In genomic region chr11:97537407-97538150, GRCh38 we compare ENCODE assay signal across 15 cellular contexts.
A peak's percentile ranks its signal among the peaks of the same experiment; 100 is the strongest.
DNase-seq lines count a peak whose midpoint lies in the region; ATAC-seq, FAIRE-seq and TF ChIP-seq lines count a peak whose summit lies in the region.
"Had no signal": no experiment of that assay in that cellular context is flagged by ENCODE, and none has a peak within 500 bp of the region (broad histone marks: within the 10 kb centered on the region; RNA-seq: fewer than 3 reads in every experiment).

No MANE protein-coding gene starts in this region.

- H3K4me3 ChIP-seq in GM23338 = no peak overlapping the region
- no peak overlapping the region for H3K4me3 ChIP-seq in RWPE2 (ENCODE audit: severe bottlenecking)
- H3K4me3 ChIP-seq: BLaER1 treated with 17β-estradiol and CSF1 and Interleukin-3, amounts not matched to agents 10 nM and 100 nM; Peyer's patch; SK-N-MC had no signal

- peak; percentile 3 for DNase-seq in GM23338 (ENCODE audit: low spot score)
- no peak for DNase-seq in HTR-8/SVneo (ENCODE audit: insufficient read length, low spot score)
- DNase-seq in RWPE2 (ENCODE audit: low spot score) = peak; percentile 32
- peak; percentile 39 for DNase-seq in islet precursor cell
- DNase-seq in globus pallidus (ENCODE audit: low spot score) = no peak
- no peak for DNase-seq in LoVo (ENCODE audit: low spot score)
- DNase-seq: H7, NCI-H1105 treated with DMSO at 0.1 percent for 48 hours, NCI-H187, Peyer's patch, Right ventricle myocardium superior had no signal

- H3K4me3 Mint-ChIP-seq in GM23338 = no peak overlapping the region

- no peaks in the 10 kb centered on the region for H3K9me2 ChIP-seq in GM23338 (ENCODE audit: insufficient read depth)

- H3K27me3 ChIP-seq in GM23338 (ENCODE audit: insufficient read depth) (no peaks in the 10 kb centered on the region), RWPE2 (ENCODE audit: insufficient read depth, poor library complexity, severe bottlenecking) (no peaks in the 10 kb centered on the region)
- H3K27me3 ChIP-seq: BLaER1 treated with 17β-estradiol and CSF1 and Interleukin-3, amounts not matched to agents 10 nM and 100 nM; Peyer's patch had no signal

- H2AFZ ChIP-seq in GM23338 = no peak overlapping the region

- no peaks in the 10 kb centered on the region for H3F3A ChIP-seq in GM23338 (replicated peaks; ENCODE audit: low read depth)

- peaks cover 10% of the 10 kb centered on the region; the same call in 1 of the 3 replicates for H3K36me3 Mint-ChIP-seq in GM23338 (ENCODE audit: low read depth)

- ATAC-seq in GM23338 (no peak; the same call in 2 of the 3 replicates), RWPE2 (ENCODE audit: low read depth) (no peak), HG02973 (IDR thresholded peaks at IDR 0.05; ENCODE audit: unreplicated experiment) (no peak)

- no peaks in the 10 kb centered on the region for H4K20me1 ChIP-seq in GM23338 (replicated peaks; ENCODE audit: insufficient read depth)
- H4K20me1 ChIP-seq: BLaER1 treated with 17β-estradiol and CSF1 and Interleukin-3, amounts not matched to agents 10 nM and 100 nM had no signal

- H3K27ac Mint-ChIP-seq in GM23338 = no peak overlapping the region; the same call in 1 of the 2 replicates

- H3K4me1 ChIP-seq in GM23338 (ENCODE audit: insufficient read depth) = no peaks in the 10 kb centered on the region
- H3K4me1 ChIP-seq in RWPE2 (ENCODE audit: insufficient read depth, poor library complexity, severe bottlenecking) = no peaks in the 10 kb centered on the region
- H3K4me1 ChIP-seq: BLaER1 treated with 17β-estradiol and CSF1 and Interleukin-3, amounts not matched to agents 10 nM and 100 nM; Peyer's patch had no signal

- H3K27me3 Mint-ChIP-seq in GM23338 (ENCODE audit: insufficient read depth, low read depth, poor library complexity) = peaks cover 5% of the 10 kb centered on the region

- H3K4me1 Mint-ChIP-seq in GM23338 = no peaks in the 10 kb centered on the region

- no peak overlapping the region for H3K4me2 ChIP-seq in GM23338
- H3K4me2 ChIP-seq: BLaER1 treated with 17β-estradiol and CSF1 and Interleukin-3, amounts not matched to agents 10 nM and 100 nM had no signal

- TF ChIP-seq CTCF in GM23338 (conservative IDR thresholded peaks at IDR 0.05; ENCODE audit: low read depth in 2 of 2) (peak in 1 of 2 experiments; percentile 56; a peak in 2 of 4 replicates), RWPE2 (IDR thresholded peaks at IDR 0.05; ENCODE audit: poor library complexity, severe bottlenecking) (no peak)

- no peaks in the 10 kb centered on the region for H3K9me3 ChIP-seq in RWPE2 (ENCODE audit: severe bottlenecking)
- H3K9me3 ChIP-seq: Peyer's patch had no signal

- H3K9me3 Mint-ChIP-seq in GM23338 = peaks cover 18% of the 10 kb centered on the region; the same call in 2 of the 3 replicates

- H3K79me2 ChIP-seq in GM23338 (replicated peaks; ENCODE audit: insufficient read depth) = no peaks in the 10 kb centered on the region

- H3K36me3 ChIP-seq in GM23338 (ENCODE audit: insufficient read depth) (no peaks in the 10 kb centered on the region), RWPE2 (ENCODE audit: low read depth) (no peaks in the 10 kb centered on the region)
- H3K36me3 ChIP-seq: BLaER1 treated with 17β-estradiol and CSF1 and Interleukin-3, amounts not matched to agents 10 nM and 100 nM; Peyer's patch had no signal

- H3K27ac ChIP-seq in GM23338 (ENCODE audit: low read depth) (no peak overlapping the region), RWPE2 (ENCODE audit: poor library complexity, severe bottlenecking) (no peak overlapping the region)
- H3K27ac ChIP-seq: BLaER1 treated with 17β-estradiol and CSF1 and Interleukin-3, amounts not matched to agents 10 nM and 100 nM; Peyer's patch; SK-N-MC had no signal

- FAIRE-seq in HTR-8/SVneo (lab: Jason Lieb, UNC) = peak; percentile 23
- FAIRE-seq: D721Med had no signal

TF ChIP-seq in GM23338, 12 proteins besides CTCF, POLR2A, EP300 and RAD21:
- TF ChIP-seq REST (IDR thresholded peaks at IDR 0.05; ENCODE audit: unreplicated experiment) (no peak), STAT1 (IDR thresholded peaks at IDR 0.05; ENCODE audit: unreplicated experiment) (no peak), ZNF114 (CRISPR knock-in tag; IDR thresholded peaks at IDR 0.05) (no peak), ETS1 (IDR thresholded peaks at IDR 0.05) (no peak), EZH2 (IDR thresholded peaks at IDR 0.05; ENCODE audit: low read depth, unreplicated experiment) (no peak), ZNF331 (CRISPR knock-in tag; IDR thresholded peaks at IDR 0.05; ENCODE audit: low read depth) (no peak), POLR2AphosphoS5 (IDR thresholded peaks at IDR 0.05; ENCODE audit: low read depth) (no peak)

Comparison
In these comparisons a context has a peak if more than half of its experiments do, and no peak if none do; other contexts are left out.
1. DNase-seq: peak in GM23338 (single experiment), RWPE2 (single experiment) and islet precursor cell (single experiment); none in HTR-8/SVneo (single experiment), globus pallidus (single experiment) and LoVo (single experiment).